In genomic region chr1:209886219-209886536, GRCh38 we compare ENCODE assay signal across 1 cellular context.
TF ChIP-seq lines count a peak whose summit lies in the region.

No MANE protein-coding gene starts in this region.

TF ChIP-seq in IMR-90, 13 proteins besides CTCF, POLR2A, EP300 and RAD21:
- TF ChIP-seq FOS (IDR thresholded peaks at IDR 0.05; ENCODE audit: low read depth, low read length), result no peak
- TF ChIP-seq BHLHE40 (IDR thresholded peaks at IDR 0.05; ENCODE audit: low read depth, low read length), result no peak
- TF ChIP-seq SMC3 (IDR thresholded peaks at IDR 0.05; ENCODE audit: low read depth, low read length), result no peak
- no peak for TF ChIP-seq MAZ (IDR thresholded peaks at IDR 0.05; ENCODE audit: borderline replicate concordance, low read depth, low read length)
- no peak for TF ChIP-seq RCOR1 (IDR thresholded peaks at IDR 0.05; ENCODE audit: insufficient replicate concordance, low read length)
- TF ChIP-seq CHD1 (IDR thresholded peaks at IDR 0.05; ENCODE audit: low read depth, low read length), result no peak
- TF ChIP-seq, protein P1, sequence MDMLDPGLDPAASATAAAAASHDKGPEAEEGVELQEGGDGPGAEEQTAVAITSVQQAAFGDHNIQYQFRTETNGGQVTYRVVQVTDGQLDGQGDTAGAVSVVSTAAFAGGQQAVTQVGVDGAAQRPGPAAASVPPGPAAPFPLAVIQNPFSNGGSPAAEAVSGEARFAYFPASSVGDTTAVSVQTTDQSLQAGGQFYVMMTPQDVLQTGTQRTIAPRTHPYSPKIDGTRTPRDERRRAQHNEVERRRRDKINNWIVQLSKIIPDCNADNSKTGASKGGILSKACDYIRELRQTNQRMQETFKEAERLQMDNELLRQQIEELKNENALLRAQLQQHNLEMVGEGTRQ (IDR thresholded peaks at IDR 0.05; ENCODE audit: low read depth, low read length), result no peak
- TF ChIP-seq MAFK (IDR thresholded peaks at IDR 0.05; ENCODE audit: low read depth, low read length), result no peak
- no peak for TF ChIP-seq RFX5 (IDR thresholded peaks at IDR 0.05; ENCODE audit: low read depth, low read length)
- TF ChIP-seq, protein P2, sequence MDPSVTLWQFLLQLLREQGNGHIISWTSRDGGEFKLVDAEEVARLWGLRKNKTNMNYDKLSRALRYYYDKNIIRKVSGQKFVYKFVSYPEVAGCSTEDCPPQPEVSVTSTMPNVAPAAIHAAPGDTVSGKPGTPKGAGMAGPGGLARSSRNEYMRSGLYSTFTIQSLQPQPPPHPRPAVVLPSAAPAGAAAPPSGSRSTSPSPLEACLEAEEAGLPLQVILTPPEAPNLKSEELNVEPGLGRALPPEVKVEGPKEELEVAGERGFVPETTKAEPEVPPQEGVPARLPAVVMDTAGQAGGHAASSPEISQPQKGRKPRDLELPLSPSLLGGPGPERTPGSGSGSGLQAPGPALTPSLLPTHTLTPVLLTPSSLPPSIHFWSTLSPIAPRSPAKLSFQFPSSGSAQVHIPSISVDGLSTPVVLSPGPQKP (IDR thresholded peaks at IDR 0.05; ENCODE audit: borderline replicate concordance, low read depth, low read length), result no peak
- TF ChIP-seq MXI1 (IDR thresholded peaks at IDR 0.05; ENCODE audit: borderline replicate concordance, low read depth, low read length), result no peak
